ENCODE assay signal across 31 cellular contexts in genomic region chr5:132080595-132080994, GRCh38. TPM values are rescaled to one million over a fixed set of nuclear protein-coding genes. Genes with fewer than 3 reads are reported as not detected.
"Had no signal": no experiment of that assay in that cellular context is flagged by ENCODE, and none has a peak within 500 bp of the region (broad histone marks: within the 10 kb centered on the region; RNA-seq: fewer than 3 reads in every experiment).

No MANE protein-coding gene starts in this region.

- H3K27ac ChIP-seq: esophagus squamous epithelium, heart right ventricle, left lung, neural progenitor cell, prostate gland, right atrium auricular region, testis, tibial artery had no signal

- H3K36me3 ChIP-seq: esophagus squamous epithelium, heart right ventricle, left lung, neural progenitor cell, prostate gland, right atrium auricular region, tibial artery had no signal

- H3K36me3 Mint-ChIP-seq: neural progenitor cell, type B pancreatic cell had no signal

- H3K27me3 Mint-ChIP-seq: effector memory CD8-positive, alpha-beta T cell; naive thymus-derived CD4-positive, alpha-beta T cell; stimulated activated memory B cell treated with anti-CD40 and anti-IgM and Interleukin-4, amounts not matched to agents 10 μg/mL and 1 μg/mL and 100 μg/mL, for 72 hours had no signal

- H3K27me3 ChIP-seq: esophagus squamous epithelium, heart right ventricle, left lung, neural progenitor cell, right atrium auricular region, testis, tibial artery had no signal

- H3K4me2 ChIP-seq: neural progenitor cell had no signal

- H3K4me3 Mint-ChIP-seq: effector memory CD8-positive, alpha-beta T cell; naive thymus-derived CD4-positive, alpha-beta T cell; nephron; neural progenitor cell; stimulated activated memory B cell treated with anti-CD40 and anti-IgM and Interleukin-4, amounts not matched to agents 10 μg/mL and 1 μg/mL and 100 μg/mL, for 72 hours; type B pancreatic cell had no signal

- ATAC-seq: effector memory CD8-positive, alpha-beta T cell; heart right ventricle; left cardiac atrium; left lung; naive thymus-derived CD4-positive, alpha-beta T cell; sciatic nerve; stimulated activated memory B cell treated with anti-CD40 and anti-IgM and Interleukin-4, amounts not matched to agents 10 μg/mL and 1 μg/mL and 100 μg/mL, for 72 hours had no signal

- H2AFZ ChIP-seq: neural progenitor cell had no signal

- H3K4me3 ChIP-seq: esophagus squamous epithelium, heart right ventricle, left lung, neural progenitor cell, prostate gland, right atrium auricular region, testis, tibial artery had no signal

- H3K9me3 Mint-ChIP-seq: effector memory CD8-positive, alpha-beta T cell; naive thymus-derived CD4-positive, alpha-beta T cell; nephron; neural progenitor cell; stimulated activated memory B cell treated with anti-CD40 and anti-IgM and Interleukin-4, amounts not matched to agents 10 μg/mL and 1 μg/mL and 100 μg/mL, for 72 hours; type B pancreatic cell had no signal

- H3K4me1 Mint-ChIP-seq: nephron, neural progenitor cell had no signal

- DNase-seq: cortex of kidney; effector memory CD8-positive, alpha-beta T cell; erythroblast; esophagus squamous epithelium; foreskin melanocyte; glutamatergic neuron; heart right ventricle; hippocampal formation; left cardiac atrium; left lung; mesenchymal stem cell; midbrain; naive thymus-derived CD4-positive, alpha-beta T cell; stimulated activated CD4-positive, alpha-beta T cell treated with anti-CD3 and anti-CD28 coated beads, Interleukin-4, amount 100 ng/mL, for 4 hours; substantia nigra; testis; tibial artery had no signal

- H3K4me1 ChIP-seq: neural progenitor cell, prostate gland, testis had no signal

- H3K9me3 ChIP-seq: esophagus squamous epithelium, heart right ventricle, left lung, prostate gland, right atrium auricular region, testis, tibial artery had no signal

- H3K27ac Mint-ChIP-seq: effector memory CD8-positive, alpha-beta T cell; nephron; neural progenitor cell; stimulated activated memory B cell treated with anti-CD40 and anti-IgM and Interleukin-4, amounts not matched to agents 10 μg/mL and 1 μg/mL and 100 μg/mL, for 72 hours; type B pancreatic cell had no signal

- H3K9ac ChIP-seq: neural progenitor cell had no signal

RNA-seq across cellular contexts. Expression of gene CSF2, which starts 7.0 kb away (rescaled TPM):
- total RNA-seq: esophagus squamous epithelium, heart right ventricle, left cardiac atrium, lower leg skin, mucosa of gallbladder, osteocyte, prostate gland, right atrium auricular region, sciatic nerve, testis, urinary bladder had no signal
- polyA plus RNA-seq: heart right ventricle; naive thymus-derived CD4-positive, alpha-beta T cell; urinary bladder had no signal

RNA-seq across cellular contexts. Expression of gene IL3, which starts 20.1 kb away (rescaled TPM):
- total RNA-seq: dermis microvascular lymphatic vessel endothelial cell, esophagus squamous epithelium, heart right ventricle, kidney epithelial cell, left cardiac atrium, left lung, lower leg skin, lung microvascular endothelial cell, mucosa of gallbladder, osteocyte, prostate gland, right atrium auricular region, sciatic nerve, urinary bladder had no signal
- polyA plus RNA-seq: heart right ventricle; naive thymus-derived CD4-positive, alpha-beta T cell; urinary bladder had no signal
